ENCODE assay signal across 19 cellular contexts in the genomic region with DNA sequence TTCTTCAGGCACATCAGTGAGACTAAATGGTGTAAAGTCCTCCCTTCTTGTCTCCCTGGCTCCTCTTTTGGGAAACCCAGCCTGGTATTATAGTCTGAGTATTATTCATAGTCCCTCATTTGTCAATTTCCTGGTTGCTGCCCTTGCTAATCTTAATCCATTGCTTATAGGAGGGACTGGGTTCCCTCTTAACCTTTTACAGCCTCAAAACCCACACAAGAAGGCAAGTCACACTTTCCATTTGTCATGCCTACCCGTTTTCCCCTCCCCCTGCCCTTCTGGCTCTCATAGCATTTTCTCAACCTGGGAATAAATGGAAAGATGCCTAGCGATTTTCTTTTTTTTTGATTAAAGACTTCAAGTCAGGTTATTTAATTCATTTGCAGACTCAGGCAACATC.
DNase-seq lines count a peak whose midpoint lies in the region; ATAC-seq, FAIRE-seq and TF ChIP-seq lines count a peak whose summit lies in the region.
"Had no signal": no experiment of that assay in that cellular context is flagged by ENCODE, and none has a peak within 500 bp of the region (broad histone marks: within the 10 kb centered on the region; RNA-seq: fewer than 3 reads in every experiment).

No MANE protein-coding gene starts in this region.

- H3K9me3 ChIP-seq in endothelial cell of umbilical vein (replicated peaks; ENCODE audit: control insufficient read depth, insufficient read depth, low read length) (no peaks in the 10 kb centered on the region), smooth muscle cell (replicated peaks; ENCODE audit: low read depth) (no peaks in the 10 kb centered on the region), heart right ventricle (no peaks in the 10 kb centered on the region), left lung (no peaks in the 10 kb centered on the region), OCI-LY7 (ENCODE audit: low read length) (no peaks in the 10 kb centered on the region)
- H3K9me3 ChIP-seq: tibial nerve had no signal

- FAIRE-seq in endothelial cell of umbilical vein (lab: Jason Lieb, UNC): no peak

- no peak for TF ChIP-seq CTCF in endothelial cell of umbilical vein (IDR thresholded peaks at IDR 0.05; ENCODE audit: extremely low read depth in 1 of 2, insufficient read depth in 1 of 2, low read depth in 1 of 2, low read length in 2 of 2)
- no peak for TF ChIP-seq CTCF in smooth muscle cell (IDR thresholded peaks at IDR 0.05; ENCODE audit: borderline replicate concordance, insufficient read depth, poor library complexity, severe bottlenecking)
- TF ChIP-seq CTCF in heart right ventricle (IDR thresholded peaks at IDR 0.05): no peak
- no peak for TF ChIP-seq CTCF in left lung (IDR thresholded peaks at IDR 0.05)
- TF ChIP-seq CTCF in OCI-LY7 (conservative IDR thresholded peaks at IDR 0.05; ENCODE audit: low read length): no peak

- H3K27me3 ChIP-seq in endothelial cell of umbilical vein (ENCODE audit: control insufficient read depth in 2 of 2, insufficient read depth in 2 of 2, low read length in 2 of 2) (no peaks in the 10 kb centered on the region), smooth muscle cell (ENCODE audit: low read depth) (no peaks in the 10 kb centered on the region), heart right ventricle (no peaks in the 10 kb centered on the region), left lung (no peaks in the 10 kb centered on the region)
- H3K27me3 ChIP-seq: tibial nerve had no signal

- H3K9me1 ChIP-seq in endothelial cell of umbilical vein (replicated peaks; ENCODE audit: control insufficient read depth, extremely low read depth, insufficient read depth, low read length): no peaks in the 10 kb centered on the region

- peak; percentile 19 for DNase-seq in activated CD4-positive, alpha-beta memory T cell treated with anti-CD3 and anti-CD28 coated beads for 36 hours
- no peak for DNase-seq in activated CD4-positive, alpha-beta memory T cell treated with anti-CD3 and anti-CD28 coated beads, Interleukin-2, amount 10 ng/mL, durations not matched to agents 7 days and 5 days
- DNase-seq in NCI-H82 treated with DMSO at 0.1 percent for 48 hours (lab: John Stamatoyannopoulos, UW; ENCODE audit: unreplicated experiment) (peak; percentile 71), endothelial cell of umbilical vein (ENCODE audit: low read depth, low spot score) (no peak), smooth muscle cell (lab: John Stamatoyannopoulos, UW; ENCODE audit: unreplicated experiment) (no peak), heart right ventricle (no peak), left lung (no peak), OCI-LY7 (ENCODE audit: low spot score) (no peak)
- DNase-seq: activated effector memory CD4-positive, alpha-beta T cell treated with Interleukin-2 at 50 U/mL for 16 hours; CD4-positive, CD25-positive, alpha-beta regulatory T cell; endodermal cell; hypothalamus; KBM-7; NCI-H2029; SHP77; T-helper 17 cell had no signal

- CTCF ChIA-PET in activated CD4-positive, alpha-beta memory T cell treated with anti-CD3 and anti-CD28 coated beads for 36 hours (lab: Charles Lee): interaction anchor here (1.5 kb wide), 1 partner anchor 13 kb away, joined by 11 read pairs; no protein-coding TSS in a partner anchor
- CTCF ChIA-PET in activated CD4-positive, alpha-beta memory T cell treated with anti-CD3 and anti-CD28 coated beads, Interleukin-2, amount 10 ng/mL, durations not matched to agents 7 days and 5 days (lab: Charles Lee): interaction anchor here (0.5 kb wide), 1 partner anchor 599 kb away, joined by 3 read pairs; no protein-coding TSS in a partner anchor
- CTCF ChIA-PET in endothelial cell of umbilical vein (lab: Charles Lee) (interaction anchor here (0.7 to 3.6 kb wide), 18 partner anchors 9 to 1090 kb away, joined by 3 to 22 read pairs (median 7); partner anchors contain the start of gene MAP2K6), OCI-LY7 (lab: Charles Lee; ENCODE audit: unreplicated experiment) (no interaction called here)

- H3K36me3 Mint-ChIP-seq in activated CD4-positive, alpha-beta memory T cell treated with anti-CD3 and anti-CD28 coated beads for 36 hours: peaks cover 30% of the 10 kb centered on the region
- no peaks in the 10 kb centered on the region for H3K36me3 Mint-ChIP-seq in activated CD4-positive, alpha-beta memory T cell treated with anti-CD3 and anti-CD28 coated beads, Interleukin-2, amount 10 ng/mL, durations not matched to agents 7 days and 5 days (ENCODE audit: low read depth)

- H3K9ac ChIP-seq in endothelial cell of umbilical vein (replicated peaks; ENCODE audit: extremely low read depth, insufficient read depth, low read length): peak overlapping the region; percentile 50
- H3K9ac ChIP-seq in smooth muscle cell (ENCODE audit: low read depth): peak overlapping the region; percentile 37

- dilution Hi-C loops in endothelial cell of umbilical vein (cut with MboI; ENCODE audit: extremely low pct_ligation_motif_present, low sequenced_read_pairs): no loop called here

- 88% methylated on average over 2 of the region's 2 CpGs for WGBS in smooth muscle cell (ENCODE audit: low lambda C conversion rate)
- WGBS in heart right ventricle, 2 donors: 87 to 91% methylated on average over 2 of the region's 2 CpGs

- H3K9me3 Mint-ChIP-seq in activated CD4-positive, alpha-beta memory T cell treated with anti-CD3 and anti-CD28 coated beads for 36 hours: no peaks in the 10 kb centered on the region
- H3K9me3 Mint-ChIP-seq in activated CD4-positive, alpha-beta memory T cell treated with anti-CD3 and anti-CD28 coated beads, Interleukin-2, amount 10 ng/mL, durations not matched to agents 7 days and 5 days: no peaks in the 10 kb centered on the region
- H3K9me3 Mint-ChIP-seq: CD4-positive, CD25-positive, alpha-beta regulatory T cell; endodermal cell; stimulated activated memory B cell treated with anti-CD40 and anti-IgM and Interleukin-4, amounts not matched to agents 10 μg/mL and 1 μg/mL and 100 μg/mL, for 72 hours; WTC11 had no signal

- H3K9me2 ChIP-seq in OCI-LY7 (ENCODE audit: insufficient read depth, low read length): 0 out of 2 replicates have a peak, but pooled peaks cover under 1% of the 10 kb centered on the region

- H3K4me2 ChIP-seq in endothelial cell of umbilical vein (ENCODE audit: insufficient read depth, low read length) (peak overlapping the region; percentile 66), smooth muscle cell (peak overlapping the region; percentile 67), OCI-LY7 (ENCODE audit: low read length) (no peak overlapping the region)

- H3K27me3 Mint-ChIP-seq in activated CD4-positive, alpha-beta memory T cell treated with anti-CD3 and anti-CD28 coated beads for 36 hours: no peaks in the 10 kb centered on the region
- no peaks in the 10 kb centered on the region for H3K27me3 Mint-ChIP-seq in activated CD4-positive, alpha-beta memory T cell treated with anti-CD3 and anti-CD28 coated beads, Interleukin-2, amount 10 ng/mL, durations not matched to agents 7 days and 5 days
- H3K27me3 Mint-ChIP-seq: CD4-positive, CD25-positive, alpha-beta regulatory T cell; stimulated activated memory B cell treated with anti-CD40 and anti-IgM and Interleukin-4, amounts not matched to agents 10 μg/mL and 1 μg/mL and 100 μg/mL, for 72 hours; T-helper 17 cell had no signal

- H3K4me3 ChIP-seq in endothelial cell of umbilical vein (replicated peaks in 1 of 3; ENCODE audit: insufficient read depth in 1 of 3, low read depth in 1 of 3, low read length in 3 of 3) (no peak overlapping the region), smooth muscle cell (peak overlapping the region; percentile 5), heart right ventricle (no peak overlapping the region), left lung (no peak overlapping the region), OCI-LY7 (ENCODE audit: low read depth, low read length, poor library complexity, severe bottlenecking) (no peak overlapping the region)
- H3K4me3 ChIP-seq: tibial nerve had no signal

- H3K27ac ChIP-seq in endothelial cell of umbilical vein (ENCODE audit: insufficient read depth, low read depth, low read length): peak overlapping the region; percentile 89
- H3K27ac ChIP-seq in smooth muscle cell (ENCODE audit: low read depth): peak overlapping the region; percentile 85
- no peak overlapping the region for H3K27ac ChIP-seq in heart right ventricle
- H3K27ac ChIP-seq in left lung: no peak overlapping the region
- H3K27ac ChIP-seq in OCI-LY7 (ENCODE audit: low read depth, low read length, poor library complexity, severe bottlenecking): no peak overlapping the region
- H3K27ac ChIP-seq: tibial nerve had no signal

- TF ChIP-seq POLR2A in endothelial cell of umbilical vein (IDR thresholded peaks at IDR 0.05; ENCODE audit: low read depth, low read length): no peak

- H3K4me1 Mint-ChIP-seq in activated CD4-positive, alpha-beta memory T cell treated with anti-CD3 and anti-CD28 coated beads for 36 hours (ENCODE audit: low read depth): no peaks in the 10 kb centered on the region
- H3K4me1 Mint-ChIP-seq in activated CD4-positive, alpha-beta memory T cell treated with anti-CD3 and anti-CD28 coated beads, Interleukin-2, amount 10 ng/mL, durations not matched to agents 7 days and 5 days: no peaks in the 10 kb centered on the region
- H3K4me1 Mint-ChIP-seq: CD4-positive, CD25-positive, alpha-beta regulatory T cell; stimulated activated memory B cell treated with anti-CD40 and anti-IgM and Interleukin-4, amounts not matched to agents 10 μg/mL and 1 μg/mL and 100 μg/mL, for 72 hours; T-helper 17 cell had no signal

- H3K36me3 ChIP-seq in endothelial cell of umbilical vein (ENCODE audit: control insufficient read depth in 2 of 2, extremely low read depth in 1 of 2, insufficient read depth in 2 of 2, low read length in 2 of 2) (no peaks in the 10 kb centered on the region), smooth muscle cell (ENCODE audit: low read depth) (no peaks in the 10 kb centered on the region), heart right ventricle (peaks cover 0 to 50% (median 0%) of the 10 kb centered on the region in 9 donors), left lung (peaks cover 0 to 70% of the 10 kb centered on the region in 2 donors), OCI-LY7 (ENCODE audit: insufficient read depth, low read length) (no peaks in the 10 kb centered on the region; the same call in 1 of the 2 replicates)

- H3K79me2 ChIP-seq in endothelial cell of umbilical vein (ENCODE audit: control insufficient read depth, insufficient read depth, low read length): no peaks in the 10 kb centered on the region
- no peaks in the 10 kb centered on the region for H3K79me2 ChIP-seq in smooth muscle cell (ENCODE audit: low read depth)
- H3K79me2 ChIP-seq in OCI-LY7 (ENCODE audit: insufficient read depth, low read depth, low read length): no peaks in the 10 kb centered on the region

- no peak overlapping the region for H3K27ac Mint-ChIP-seq in activated CD4-positive, alpha-beta memory T cell treated with anti-CD3 and anti-CD28 coated beads for 36 hours
- H3K27ac Mint-ChIP-seq in activated CD4-positive, alpha-beta memory T cell treated with anti-CD3 and anti-CD28 coated beads, Interleukin-2, amount 10 ng/mL, durations not matched to agents 7 days and 5 days: no peak overlapping the region
- H3K27ac Mint-ChIP-seq: CD4-positive, CD25-positive, alpha-beta regulatory T cell; endodermal cell; stimulated activated memory B cell treated with anti-CD40 and anti-IgM and Interleukin-4, amounts not matched to agents 10 μg/mL and 1 μg/mL and 100 μg/mL, for 72 hours; T-helper 17 cell; WTC11 had no signal

- H3K4me1 ChIP-seq in endothelial cell of umbilical vein (ENCODE audit: control insufficient read depth, extremely low read depth, insufficient read depth, low read length) (peaks cover 18% of the 10 kb centered on the region), smooth muscle cell (ENCODE audit: low read depth) (no peaks in the 10 kb centered on the region), heart right ventricle (no peaks in the 10 kb centered on the region), left lung (no peaks in the 10 kb centered on the region), OCI-LY7 (ENCODE audit: insufficient read depth, low read length, poor library complexity, severe bottlenecking) (no peaks in the 10 kb centered on the region)
- H3K4me1 ChIP-seq: tibial nerve had no signal

- peaks cover 10% of the 10 kb centered on the region for H3F3A ChIP-seq in smooth muscle cell (ENCODE audit: low read depth)

- no peaks in the 10 kb centered on the region for H4K20me1 ChIP-seq in endothelial cell of umbilical vein (replicated peaks; ENCODE audit: control insufficient read depth, extremely low read depth, insufficient read depth, low read length)
- H4K20me1 ChIP-seq in smooth muscle cell (ENCODE audit: low read depth): no peaks in the 10 kb centered on the region
- H4K20me1 ChIP-seq in OCI-LY7 (ENCODE audit: insufficient read depth, low read length): no peaks in the 10 kb centered on the region

- POLR2A ChIA-PET in activated CD4-positive, alpha-beta memory T cell treated with anti-CD3 and anti-CD28 coated beads for 36 hours (lab: Charles Lee): no interaction called here
- POLR2A ChIA-PET in activated CD4-positive, alpha-beta memory T cell treated with anti-CD3 and anti-CD28 coated beads, Interleukin-2, amount 10 ng/mL, durations not matched to agents 7 days and 5 days (lab: Charles Lee): no interaction called here
- POLR2A ChIA-PET in endothelial cell of umbilical vein (lab: Charles Lee) (interaction anchor here (0.8 to 1.4 kb wide), 2 partner anchors 335 to 619 kb away, joined by 3 read pairs; no protein-coding TSS in a partner anchor), OCI-LY7 (lab: Charles Lee) (interaction anchor here (0.5 to 3.4 kb wide), 5 partner anchors 9 to 560 kb away, joined by 3 to 14 read pairs (median 3); no protein-coding TSS in a partner anchor)

- intact Hi-C loops in activated CD4-positive, alpha-beta memory T cell treated with anti-CD3 and anti-CD28 coated beads for 36 hours (cut with micrococcal nuclease): no loop called here
- intact Hi-C loops in endothelial cell of umbilical vein (cut with micrococcal nuclease) (no loop called here), heart right ventricle (cut with DNase I) (no loop called here), left lung (cut with DNase I) (no loop called here), OCI-LY7 (cut with micrococcal nuclease; ENCODE audit: unreplicated experiment) (no loop called here)

- BruUV-seq in endothelial cell of umbilical vein (replicated peaks; lab: Mats Ljungman, UMichigan) (no TSS peak), OCI-LY7 (replicated peaks; lab: Mats Ljungman, UMichigan) (no TSS peak)

- no peak overlapping the region for H3K4me3 Mint-ChIP-seq in activated CD4-positive, alpha-beta memory T cell treated with anti-CD3 and anti-CD28 coated beads for 36 hours
- no peak overlapping the region for H3K4me3 Mint-ChIP-seq in activated CD4-positive, alpha-beta memory T cell treated with anti-CD3 and anti-CD28 coated beads, Interleukin-2, amount 10 ng/mL, durations not matched to agents 7 days and 5 days
- H3K4me3 Mint-ChIP-seq: CD4-positive, CD25-positive, alpha-beta regulatory T cell; endodermal cell; stimulated activated memory B cell treated with anti-CD40 and anti-IgM and Interleukin-4, amounts not matched to agents 10 μg/mL and 1 μg/mL and 100 μg/mL, for 72 hours; T-helper 17 cell; WTC11 had no signal

- no peak for ATAC-seq in heart right ventricle
- no peak for ATAC-seq in left lung
- ATAC-seq: stimulated activated memory B cell treated with anti-CD40 and anti-IgM and Interleukin-4, amounts not matched to agents 10 μg/mL and 1 μg/mL and 100 μg/mL, for 72 hours; T-helper 17 cell; WTC11 had no signal

- H2AFZ ChIP-seq in endothelial cell of umbilical vein (ENCODE audit: low read depth, low read length) (peak overlapping the region; percentile 32), smooth muscle cell (ENCODE audit: low read depth) (no peak overlapping the region), OCI-LY7 (ENCODE audit: low read length) (no peak overlapping the region)

Comparison
In these comparisons a context has a peak if more than half of its experiments do, and no peak if none do; other contexts are left out.
1. DNase-seq: peak in activated CD4-positive, alpha-beta memory T cell treated with anti-CD3 and anti-CD28 coated beads for 36 hours (single experiment) and NCI-H82 treated with DMSO at 0.1 percent for 48 hours (single experiment); none in activated CD4-positive, alpha-beta memory T cell treated with anti-CD3 and anti-CD28 coated beads, Interleukin-2, amount 10 ng/mL, durations not matched to agents 7 days and 5 days (single experiment), endothelial cell of umbilical vein (single experiment), smooth muscle cell (single experiment), heart right ventricle (0 of 2), left lung (0 of 2) and OCI-LY7 (single experiment).
2. H3K27ac ChIP-seq: peak in endothelial cell of umbilical vein (single experiment) and smooth muscle cell (single experiment); none in heart right ventricle (0 of 10), left lung (0 of 2) and OCI-LY7 (single experiment).
3. POLR2A ChIA-PET loops: an anchor here in endothelial cell of umbilical vein (0.8 to 1.4 kb wide) and OCI-LY7 (0.5 to 3.4 kb wide); none called in activated CD4-positive, alpha-beta memory T cell treated with anti-CD3 and anti-CD28 coated beads for 36 hours and activated CD4-positive, alpha-beta memory T cell treated with anti-CD3 and anti-CD28 coated beads, Interleukin-2, amount 10 ng/mL, durations not matched to agents 7 days and 5 days.